ENCODE assay signal across 8 cellular contexts in genomic region chr9:71911908-71912325, GRCh38. TPM values are rescaled to one million over a fixed set of nuclear protein-coding genes. Genes with fewer than 3 reads are reported as not detected.
DNase-seq lines count a peak whose midpoint lies in the region; ATAC-seq lines count a peak whose summit lies in the region.

No MANE protein-coding gene starts in this region.

- DNase-seq in H7 = no peak
- no peak for DNase-seq in activated CD4-positive, alpha-beta memory T cell treated with anti-CD3 and anti-CD28 coated beads, Interleukin-2, amount 10 ng/mL, durations not matched to agents 7 days and 5 days
- peak; percentile 48 for DNase-seq in left ventricle myocardium superior
- DNase-seq in smooth muscle cell of the brain vasculature (ENCODE audit: low read depth, low spot score) = peak; percentile 2
- DNase-seq in islet precursor cell = no peak
- DNase-seq in SIG-M5 (lab: John Stamatoyannopoulos, UW) = no peak

- H3K4me3 Mint-ChIP-seq in activated CD4-positive, alpha-beta memory T cell treated with anti-CD3 and anti-CD28 coated beads, Interleukin-2, amount 10 ng/mL, durations not matched to agents 7 days and 5 days = peak overlapping the region; percentile 97

- peaks cover 60% of the 10 kb centered on the region for H3K4me1 Mint-ChIP-seq in activated CD4-positive, alpha-beta memory T cell treated with anti-CD3 and anti-CD28 coated beads, Interleukin-2, amount 10 ng/mL, durations not matched to agents 7 days and 5 days

- H3K9me3 Mint-ChIP-seq in activated CD4-positive, alpha-beta memory T cell treated with anti-CD3 and anti-CD28 coated beads, Interleukin-2, amount 10 ng/mL, durations not matched to agents 7 days and 5 days = no peaks in the 10 kb centered on the region

- H3K27me3 ChIP-seq in H7 (ENCODE audit: control insufficient read depth, insufficient read depth, low read length) = no peaks in the 10 kb centered on the region

- POLR2A ChIA-PET in activated CD4-positive, alpha-beta memory T cell treated with anti-CD3 and anti-CD28 coated beads, Interleukin-2, amount 10 ng/mL, durations not matched to agents 7 days and 5 days (lab: Charles Lee) = interaction anchor here (1.1 to 3.8 kb wide), 9 partner anchors 11 to 453 kb away, joined by 5 to 41 read pairs (median 12); partner anchors contain the start of genes CEMIP2 and ZFAND5

- no peaks in the 10 kb centered on the region for H3K36me3 ChIP-seq in H7 (replicated peaks; ENCODE audit: control insufficient read depth, insufficient read depth, low read length)

- CTCF ChIA-PET in activated CD4-positive, alpha-beta memory T cell treated with anti-CD3 and anti-CD28 coated beads, Interleukin-2, amount 10 ng/mL, durations not matched to agents 7 days and 5 days (lab: Charles Lee) = interaction anchor here (1.0 to 2.3 kb wide), 4 partner anchors 93 to 451 kb away, joined by 3 to 9 read pairs (median 6); no protein-coding TSS in a partner anchor

- ATAC-seq in left ventricle myocardium superior (no peak), GM19463 (IDR thresholded peaks at IDR 0.05; ENCODE audit: unreplicated experiment) (no peak), HG02642 (IDR thresholded peaks at IDR 0.05; ENCODE audit: poor library complexity, unreplicated experiment) (no peak)

- intact Hi-C loops in left ventricle myocardium superior (cut with micrococcal nuclease) = no loop called here

- peaks cover 7% of the 10 kb centered on the region for H3K36me3 Mint-ChIP-seq in activated CD4-positive, alpha-beta memory T cell treated with anti-CD3 and anti-CD28 coated beads, Interleukin-2, amount 10 ng/mL, durations not matched to agents 7 days and 5 days (ENCODE audit: low read depth)

- no peaks in the 10 kb centered on the region for H3K27me3 Mint-ChIP-seq in activated CD4-positive, alpha-beta memory T cell treated with anti-CD3 and anti-CD28 coated beads, Interleukin-2, amount 10 ng/mL, durations not matched to agents 7 days and 5 days

- H3K27ac Mint-ChIP-seq in activated CD4-positive, alpha-beta memory T cell treated with anti-CD3 and anti-CD28 coated beads, Interleukin-2, amount 10 ng/mL, durations not matched to agents 7 days and 5 days = peak overlapping the region; percentile 94

- peak overlapping the region; percentile 86 for H3K4me3 ChIP-seq in H7 (ENCODE audit: insufficient read depth, low read depth, low read length)

RNA-seq across cellular contexts. Expression of gene C9orf85, which starts 0.5 kb away (rescaled TPM):
- 14.1 and 22.6 TPM in 2 replicates for total RNA-seq in H7 (2014; rRNA removed; shearing (Covaris generic))
- 10 to 100 TPM; 10.8 to 12.1 TPM for total RNA-seq in activated CD4-positive, alpha-beta memory T cell treated with anti-CD3 and anti-CD28 coated beads, Interleukin-2, amount 10 ng/mL, durations not matched to agents 7 days and 5 days
- 7.3 TPM for total RNA-seq in left ventricle myocardium superior

RNA-seq across cellular contexts. Expression of gene ABHD17B, which starts 0.9 kb away (rescaled TPM):
- 68.9 and 76.8 TPM in 2 replicates for total RNA-seq in H7 (2014; rRNA removed; shearing (Covaris generic))
- total RNA-seq in activated CD4-positive, alpha-beta memory T cell treated with anti-CD3 and anti-CD28 coated beads, Interleukin-2, amount 10 ng/mL, durations not matched to agents 7 days and 5 days = 10 to 100 TPM; 25.6 to 27.3 TPM
- 11.3 TPM for total RNA-seq in left ventricle myocardium superior

Comparison
In these comparisons a context has a peak if more than half of its experiments do, and no peak if none do; other contexts are left out.
1. DNase-seq: peak in left ventricle myocardium superior (single experiment) and smooth muscle cell of the brain vasculature (single experiment); none in H7 (single experiment), activated CD4-positive, alpha-beta memory T cell treated with anti-CD3 and anti-CD28 coated beads, Interleukin-2, amount 10 ng/mL, durations not matched to agents 7 days and 5 days (single experiment), islet precursor cell (single experiment) and SIG-M5 (single experiment).